8 cellular contexts compared by ENCODE assay signal in the genomic region with DNA sequence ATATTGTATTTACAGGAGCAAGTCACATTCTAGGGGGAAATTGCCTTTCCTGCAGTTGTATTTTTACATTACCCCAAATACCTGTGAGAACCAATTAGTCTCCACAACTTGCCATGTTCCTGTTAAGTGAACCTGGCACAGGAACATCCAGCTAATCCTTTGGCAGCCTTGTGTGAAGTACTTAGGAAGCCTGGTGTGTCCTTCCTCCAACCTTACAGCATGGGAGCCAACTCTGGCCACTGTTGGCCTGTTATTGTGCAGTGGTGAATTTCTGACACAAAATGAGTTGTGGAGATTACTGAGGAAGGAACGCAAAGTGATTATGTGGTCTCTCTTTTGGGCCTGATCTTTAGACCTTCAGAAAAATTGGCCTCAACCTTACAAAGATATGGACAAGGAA.
"Had no signal": no experiment of that assay in that cellular context is flagged by ENCODE, and none has a peak within 500 bp of the region (broad histone marks: within the 10 kb centered on the region; RNA-seq: fewer than 3 reads in every experiment).

No MANE protein-coding gene starts in this region.

- H3K36me3 ChIP-seq: HAP-1 had no signal

- H3K4me1 ChIP-seq: HAP-1 had no signal

- H3K27ac ChIP-seq: GM23248, HL-60 had no signal

- DNase-seq: GM23248, GOT3, H7, HFFc6 had no signal

- ATAC-seq: HCT116, HepG2 had no signal

- H3K4me3 ChIP-seq: GM23248, HAP-1 had no signal

- H3K9me3 ChIP-seq: HAP-1 had no signal
